8 cellular contexts compared by ENCODE assay signal in the genomic region with DNA sequence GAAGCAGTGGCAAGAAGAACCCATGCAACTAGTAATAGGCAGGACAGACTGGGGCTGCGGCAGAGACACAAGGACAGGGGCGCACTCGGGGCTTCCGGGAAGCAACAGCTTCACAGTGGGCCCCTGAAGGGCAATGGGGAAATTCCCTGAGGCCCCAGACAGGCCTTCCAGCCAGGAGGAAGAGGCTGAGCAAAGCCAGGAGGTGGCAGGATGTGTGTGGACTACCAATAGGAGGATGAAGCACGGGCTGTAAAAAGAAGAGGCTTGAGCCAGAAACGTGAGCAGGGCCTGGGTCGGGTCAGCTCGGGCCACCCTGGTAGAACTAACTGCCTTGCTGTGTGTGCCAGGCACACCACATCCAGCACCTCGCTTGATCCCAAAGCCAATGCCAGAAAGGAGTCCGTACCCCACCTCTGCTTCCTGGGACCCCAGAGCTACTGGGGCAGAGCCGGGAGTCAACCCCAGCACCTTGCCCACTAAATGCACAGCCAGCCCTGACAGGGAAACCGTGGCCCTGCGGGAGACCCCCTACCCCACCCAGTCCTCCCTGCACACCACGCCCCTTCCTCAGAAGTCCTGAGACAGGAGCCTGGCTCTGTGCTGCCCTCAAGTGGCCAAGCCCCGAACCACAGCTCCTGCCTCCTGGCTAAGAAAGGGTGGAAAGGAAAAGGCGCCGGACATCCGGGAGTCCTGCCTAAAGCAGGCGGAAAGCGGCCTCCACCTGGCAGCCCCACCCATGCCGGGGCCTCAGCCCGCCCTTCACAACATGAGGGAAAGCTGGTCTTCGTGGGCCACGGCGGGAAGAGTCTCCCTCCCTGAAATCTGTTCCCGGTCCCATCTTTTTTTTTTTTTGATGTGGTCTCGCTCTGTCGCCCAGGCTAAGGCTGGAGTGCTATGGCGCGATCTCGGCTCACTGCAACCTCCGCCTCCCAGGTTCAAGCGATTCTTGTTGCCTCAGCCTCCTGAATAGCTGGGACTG. TPM values are rescaled to one million over a fixed set of nuclear protein-coding genes. Genes with fewer than 3 reads are reported as not detected.
A peak's percentile ranks its signal among the peaks of the same experiment; 100 is the strongest.
DNase-seq lines count a peak whose midpoint lies in the region; ATAC-seq and TF ChIP-seq lines count a peak whose summit lies in the region.

No MANE protein-coding gene starts in this region.

- peak overlapping the region; percentile 38 for H3K4me2 ChIP-seq in neuronal stem cell (ENCODE audit: insufficient read depth, low read length, poor library complexity, severe bottlenecking)

- H2BK15ac ChIP-seq in neuronal stem cell (ENCODE audit: low read length): peak overlapping the region; percentile 38

- H3K18ac ChIP-seq in neuronal stem cell (ENCODE audit: low read length): peak overlapping the region; percentile 15

- H3K36me3 Mint-ChIP-seq in CD8-positive, alpha-beta memory T cell: no peaks in the 10 kb centered on the region

- H3K27ac ChIP-seq in CD8-positive, alpha-beta memory T cell (ENCODE audit: low read depth, low read length): no peak overlapping the region
- H3K27ac ChIP-seq in RWPE1 (peak overlapping the region; percentile 25; the same call in 1 of the 2 replicates), neuronal stem cell (replicated peaks; ENCODE audit: low read length) (no peak overlapping the region), stomach smooth muscle (ENCODE audit: low read length) (no peak overlapping the region)

- H3K23ac ChIP-seq in neuronal stem cell (ENCODE audit: low read depth, low read length, poor library complexity): no peak overlapping the region

- H3K9ac ChIP-seq in neuronal stem cell (ENCODE audit: low read depth, low read length, poor library complexity) (no peak overlapping the region), stomach smooth muscle (ENCODE audit: low read length in 2 of 2) (peak overlapping the region; percentile 29 to 30)

- no peaks in the 10 kb centered on the region for H3K27me3 ChIP-seq in CD8-positive, alpha-beta memory T cell (ENCODE audit: insufficient read depth, low read length, poor library complexity, severe bottlenecking)
- no peaks in the 10 kb centered on the region for H3K27me3 ChIP-seq in neuronal stem cell (ENCODE audit: control insufficient read depth in 3 of 3, insufficient read depth in 3 of 3, low read depth in 1 of 3, low read length in 3 of 3)
- peaks cover 0 to 2% of the 10 kb centered on the region in 2 donors for H3K27me3 ChIP-seq in stomach smooth muscle (ENCODE audit: control insufficient read depth in 1 of 2, insufficient read depth in 2 of 2, low read length in 2 of 2)

- H2BK5ac ChIP-seq in neuronal stem cell (ENCODE audit: low read length): no peak overlapping the region

- POLR2A ChIA-PET in CD8-positive, alpha-beta memory T cell (lab: Charles Lee): no interaction called here
- POLR2A ChIA-PET in RWPE1 (lab: Yijun Ruan, JAX; ENCODE audit: low non-redundant PET): interaction anchor here (0.5 to 0.6 kb wide), 2 partner anchors 60 to 62 kb away, joined by 3 to 4 read pairs; no protein-coding TSS in a partner anchor

- no peaks in the 10 kb centered on the region for H3K79me1 ChIP-seq in neuronal stem cell (ENCODE audit: low read depth, low read length)

- WGBS in neuronal stem cell (ENCODE audit: extremely low coverage in 2 of 2, insufficient read length in 2 of 2, insufficient replicate concordance in 1 of 2), 2 donors: no CpG with 5 or more reads among the region's 33 CpGs

- no peak overlapping the region for H4K91ac ChIP-seq in neuronal stem cell (ENCODE audit: low read depth, low read length, poor library complexity)

- H3K36me3 ChIP-seq in CD8-positive, alpha-beta memory T cell (ENCODE audit: insufficient read depth, low read length): no peaks in the 10 kb centered on the region
- no peaks in the 10 kb centered on the region for H3K36me3 ChIP-seq in neuronal stem cell (replicated peaks in 1 of 2; ENCODE audit: control insufficient read depth in 2 of 2, insufficient read depth in 2 of 2, low read length in 2 of 2)
- H3K36me3 ChIP-seq in stomach smooth muscle (ENCODE audit: control insufficient read depth in 2 of 2, insufficient read depth in 2 of 2, low read length in 2 of 2): no peaks in the 10 kb centered on the region

- peak overlapping the region in 3 of 8 donors; percentile 35 to 63 (median 54) for H3K27ac Mint-ChIP-seq in CD8-positive, alpha-beta memory T cell

- no peaks in the 10 kb centered on the region for H3K4me1 ChIP-seq in CD8-positive, alpha-beta memory T cell (ENCODE audit: insufficient read depth, low read length)
- H3K4me1 ChIP-seq in neuronal stem cell (ENCODE audit: control insufficient read depth in 2 of 2, insufficient read depth in 1 of 2, low read depth in 1 of 2, low read length in 2 of 2) (peaks cover 0 to 2% of the 10 kb centered on the region in 2 donors), stomach smooth muscle (ENCODE audit: control insufficient read depth, insufficient read depth, low read length) (peaks cover 6% of the 10 kb centered on the region)

- H2AK5ac ChIP-seq in neuronal stem cell (ENCODE audit: low read depth, low read length): peak overlapping the region; percentile 76

- no peak overlapping the region for H2BK120ac ChIP-seq in neuronal stem cell (ENCODE audit: low read depth, low read length)

- peak; percentile 61 for ATAC-seq in GM21381 (IDR thresholded peaks at IDR 0.05; ENCODE audit: unreplicated experiment)

- no peak overlapping the region for H4K8ac ChIP-seq in neuronal stem cell (ENCODE audit: low read depth, low read length)

- H2BK12ac ChIP-seq in neuronal stem cell (ENCODE audit: low read length): peak overlapping the region; percentile 89

- peaks cover 11 to 17% (median 16%) of the 10 kb centered on the region in 3 donors for H3K4me1 Mint-ChIP-seq in CD8-positive, alpha-beta memory T cell

- H2AFZ ChIP-seq in neuronal stem cell (ENCODE audit: low read length): peak overlapping the region; percentile 95

- no peaks in the 10 kb centered on the region for H3K9me3 Mint-ChIP-seq in CD8-positive, alpha-beta memory T cell

- peak; percentile 38 to 71 (median 54) for DNase-seq in CD8-positive, alpha-beta memory T cell
- DNase-seq in LNCaP clone FGC (ENCODE audit: low read depth): peak; percentile 42
- DNase-seq in RWPE1 (ENCODE audit: low spot score): peak; percentile 78
- DNase-seq in activated T-helper 9 cell treated with anti-CD3 and anti-CD28 coated beads, Interleukin-2, amount 50 U/mL, for 16 hours (ENCODE audit: low read depth): peak; percentile 54
- peak; percentile 65 to 88 for DNase-seq in foreskin fibroblast
- DNase-seq in neuronal stem cell (ENCODE audit: low spot score): peak; percentile 83

- peak; percentile 91 for TF ChIP-seq CTCF in LNCaP clone FGC (IDR thresholded peaks at IDR 0.05; ENCODE audit: control insufficient read depth, extremely low read depth, insufficient read depth)
- TF ChIP-seq CTCF in RWPE1 (conservative IDR thresholded peaks at IDR 0.05; ENCODE audit: low read depth): peak; percentile 93
- peak; percentile 97 for TF ChIP-seq CTCF in foreskin fibroblast (IDR thresholded peaks at IDR 0.05; ENCODE audit: low read depth, low read length)

- CTCF ChIA-PET in CD8-positive, alpha-beta memory T cell (lab: Charles Lee): interaction anchor here (0.9 to 2.4 kb wide), 11 partner anchors 9 to 465 kb away, joined by 3 to 14 read pairs (median 6); no protein-coding TSS in a partner anchor
- CTCF ChIA-PET in RWPE1 (lab: Yijun Ruan, JAX): interaction anchor here (0.6 to 1.2 kb wide), 26 partner anchors 9 to 1738 kb away, joined by 3 to 10 read pairs (median 3); no protein-coding TSS in a partner anchor

- no peak overlapping the region for H3K4ac ChIP-seq in neuronal stem cell (ENCODE audit: low read length)

- peaks cover 0 to 7% of the 10 kb centered on the region in 2 donors for H3K27me3 Mint-ChIP-seq in CD8-positive, alpha-beta memory T cell

- peak overlapping the region in 6 of 7 donors; percentile 44 to 74 (median 66) for H3K4me3 Mint-ChIP-seq in CD8-positive, alpha-beta memory T cell

- H3K4me3 ChIP-seq in CD8-positive, alpha-beta memory T cell (ENCODE audit: low read length): peak overlapping the region; percentile 6
- H3K4me3 ChIP-seq in LNCaP clone FGC (ENCODE audit: low read depth, low read length) (no peak overlapping the region), foreskin fibroblast (ENCODE audit: low read depth in 1 of 2, low read length in 2 of 2) (peak overlapping the region; percentile 37 to 38), neuronal stem cell (ENCODE audit: low read length in 2 of 2) (no peak overlapping the region), stomach smooth muscle (ENCODE audit: low read length in 2 of 2) (peak overlapping the region; percentile 43 to 76)

- H3K9me3 ChIP-seq in CD8-positive, alpha-beta memory T cell (ENCODE audit: low read length): no peaks in the 10 kb centered on the region
- H3K9me3 ChIP-seq in neuronal stem cell (replicated peaks in 1 of 2; ENCODE audit: control insufficient read depth in 2 of 2, insufficient read depth in 1 of 2, low read depth in 1 of 2, low read length in 2 of 2) (peaks cover 0 to 2% of the 10 kb centered on the region in 2 donors), stomach smooth muscle (ENCODE audit: control insufficient read depth in 2 of 2, low read length in 2 of 2) (no peaks in the 10 kb centered on the region)

- H3K14ac ChIP-seq in neuronal stem cell (ENCODE audit: low read length): peak overlapping the region; percentile 50

RNA-seq across cellular contexts. Expression of gene TTC39A, which starts 33.7 kb away (rescaled TPM):
- total RNA-seq in CD8-positive, alpha-beta memory T cell: under 1 TPM in 1 of 2 experiments, not detected in 1; 0.28 TPM
- not detected for polyA plus RNA-seq in CD8-positive, alpha-beta memory T cell
- polyA plus RNA-seq in neuronal stem cell (2013, experiment 1 of 2): 0.89 TPM
- 0.71 TPM for polyA plus RNA-seq in neuronal stem cell (2013, experiment 2 of 2)

Comparison
In these comparisons a context has a peak if more than half of its experiments do, and no peak if none do; other contexts are left out.
1. H3K4me3 ChIP-seq: peak in CD8-positive, alpha-beta memory T cell (single experiment), foreskin fibroblast (2 of 2) and stomach smooth muscle (2 of 2); none in LNCaP clone FGC (single experiment) and neuronal stem cell (0 of 2).
2. Peak in every context shown above with its lines, with median percentiles within 50 percentile points of each other: DNase-seq and CTCF ChIP-seq.